In genomic region chr13:50951366-50951765, GRCh38 we compare ENCODE assay signal across 20 cellular contexts. TPM values are rescaled to one million over a fixed set of nuclear protein-coding genes. Genes with fewer than 3 reads are reported as not detected.
DNase-seq lines count a peak whose midpoint lies in the region; ATAC-seq and TF ChIP-seq lines count a peak whose summit lies in the region.
"Had no signal": no experiment of that assay in that cellular context is flagged by ENCODE, and none has a peak within 500 bp of the region (broad histone marks: within the 10 kb centered on the region; RNA-seq: fewer than 3 reads in every experiment).

No MANE protein-coding gene starts in this region.

- intact Hi-C loops in heart left ventricle (cut with DNase I): no loop called here

- DNase-seq in GM04503 (ENCODE audit: low read depth): peak; percentile 21
- peak; percentile 81 for DNase-seq in astrocyte of the cerebellum (ENCODE audit: low read depth)
- peak; percentile 8 for DNase-seq in fibroblast of pulmonary artery (ENCODE audit: low read depth)
- peak; percentile 87 for DNase-seq in stromal cell of bone marrow (ENCODE audit: low read depth)
- DNase-seq in heart left ventricle: no peak
- DNase-seq in endothelial cell (ENCODE audit: low spot score): no peak
- DNase-seq: COR-L47, DMS153, EL, H9, MV-4-11, NCI-H146, NCI-H2081 treated with DMSO at 0.1 percent for 48 hours, NCI-H345, NCI-H748 treated with DMSO at 0.1 percent for 48 hours had no signal

- H3K36me3 ChIP-seq in heart left ventricle: peaks cover 0 to 64% (median 28%) of the 10 kb centered on the region in 9 donors

- no peaks in the 10 kb centered on the region for H3K9me3 ChIP-seq in heart left ventricle

- no peaks in the 10 kb centered on the region for H3K4me1 Mint-ChIP-seq in endothelial cell (ENCODE audit: unreplicated experiment)

- H3K27ac Mint-ChIP-seq in endothelial cell (ENCODE audit: unreplicated experiment): no peak overlapping the region
- H3K27ac Mint-ChIP-seq: CD14-positive monocyte, H9 had no signal

- WGBS in heart left ventricle, 4 donors: 82 to 92% (median 88%) methylated on average over 3 of the region's 3 CpGs

- no peak overlapping the region for H3K27ac ChIP-seq in heart left ventricle
- H3K27ac ChIP-seq: SK-N-MC had no signal

- TF ChIP-seq POLR2A in heart left ventricle (IDR thresholded peaks at IDR 0.05): no peak

- no peaks in the 10 kb centered on the region for H3K27me3 ChIP-seq in heart left ventricle

- H3K4me3 ChIP-seq in astrocyte of the cerebellum (ENCODE audit: low read depth, low read length): no peak overlapping the region
- no peak overlapping the region for H3K4me3 ChIP-seq in fibroblast of pulmonary artery (replicated peaks; ENCODE audit: low read depth, low read length)
- no peak overlapping the region for H3K4me3 ChIP-seq in heart left ventricle
- H3K4me3 ChIP-seq: SK-N-MC had no signal

- H3K36me3 Mint-ChIP-seq in endothelial cell (ENCODE audit: low read depth, unreplicated experiment): no peaks in the 10 kb centered on the region

- H3K4me3 Mint-ChIP-seq in endothelial cell (ENCODE audit: unreplicated experiment): no peak overlapping the region
- H3K4me3 Mint-ChIP-seq: CD14-positive monocyte, H9 had no signal

- H3K4me1 ChIP-seq in heart left ventricle: peaks cover 0 to 9% (median 0%) of the 10 kb centered on the region in 12 donors

- in situ Hi-C loops in astrocyte of the cerebellum (cut with HindIII; ENCODE audit: low sequenced_read_pairs): no loop called here

- TF ChIP-seq CTCF in astrocyte of the cerebellum (IDR thresholded peaks at IDR 0.05; ENCODE audit: low read depth, low read length, missing control alignments) (no peak), fibroblast of pulmonary artery (IDR thresholded peaks at IDR 0.05; ENCODE audit: low read length, missing control alignments) (no peak), heart left ventricle (IDR thresholded peaks at IDR 0.05) (no peak), endothelial cell (IDR thresholded peaks at IDR 0.05; ENCODE audit: unreplicated experiment) (no peak)

- no peak for ATAC-seq in heart left ventricle
- ATAC-seq in HG02870 (IDR thresholded peaks at IDR 0.05; ENCODE audit: unreplicated experiment): no peak
- ATAC-seq: Panc1, Right ventricle myocardium inferior had no signal

- H3K9me3 Mint-ChIP-seq in endothelial cell (ENCODE audit: unreplicated experiment): no peaks in the 10 kb centered on the region
- H3K9me3 Mint-ChIP-seq: CD14-positive monocyte, H9 had no signal

- peaks cover under 1% of the 10 kb centered on the region for H3K27me3 Mint-ChIP-seq in endothelial cell (ENCODE audit: unreplicated experiment)

RNA-seq across cellular contexts. Expression of gene RNASEH2B, which starts 41.8 kb away (rescaled TPM):
- total RNA-seq in heart left ventricle: 10 to 100 TPM; 22.7 to 53.1 (median 43.4) TPM
- polyA plus RNA-seq in heart left ventricle: 10 to 100 TPM; 28.5 to 61.9 TPM
- 9.3 TPM for total RNA-seq in endothelial cell (ENCODE audit: unreplicated experiment)

Comparison
In these comparisons a context has a peak if more than half of its experiments do, and no peak if none do; other contexts are left out.
1. DNase-seq: peak in GM04503 (single experiment), astrocyte of the cerebellum (single experiment), fibroblast of pulmonary artery (single experiment) and stromal cell of bone marrow (single experiment); none in heart left ventricle (0 of 5) and endothelial cell (single experiment).